ENCODE assay signal across 4 cellular contexts in genomic region chr16:55814174-55814573, GRCh38. TPM values are rescaled to one million over a fixed set of nuclear protein-coding genes. Genes with fewer than 3 reads are reported as not detected.
"Had no signal": no experiment of that assay in that cellular context is flagged by ENCODE, and none has a peak within 500 bp of the region (broad histone marks: within the 10 kb centered on the region; RNA-seq: fewer than 3 reads in every experiment).

No MANE protein-coding gene starts in this region.

RNA-seq across cellular contexts. Expression of gene CES1, which starts 18.7 kb away (rescaled TPM):
- total RNA-seq: chondrocyte, dermis microvascular lymphatic vessel endothelial cell, glomerular endothelial cell, kidney epithelial cell had no signal
